ENCODE assay signal across 1 cellular context in the genomic region with DNA sequence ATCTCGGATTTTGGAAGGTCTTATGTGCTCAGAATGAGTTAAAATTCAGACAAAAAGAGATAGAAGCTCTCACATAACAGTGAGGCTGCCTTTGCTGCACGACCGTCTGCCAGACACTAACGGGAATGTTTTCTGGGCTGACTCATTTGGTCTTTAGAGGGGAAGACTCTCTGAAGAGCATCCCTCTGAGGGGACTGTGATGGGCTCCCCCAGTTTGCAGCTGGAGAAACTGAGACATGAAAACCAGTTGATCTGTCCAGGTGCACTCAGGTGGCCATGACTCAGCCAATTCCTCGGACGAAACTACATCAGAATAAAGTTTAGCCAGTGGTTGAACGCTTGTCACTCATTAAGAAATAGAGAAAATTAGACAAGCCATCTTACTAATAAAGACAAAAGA.
TF ChIP-seq lines count a peak whose summit lies in the region.

No MANE protein-coding gene starts in this region.

TF ChIP-seq in GM23338, 12 proteins besides CTCF, POLR2A, EP300 and RAD21 (continued from another document):
- TF ChIP-seq ETS1 (IDR thresholded peaks at IDR 0.05) (no peak), ZNF114 (CRISPR knock-in tag; IDR thresholded peaks at IDR 0.05) (no peak), NANOG (IDR thresholded peaks at IDR 0.05; ENCODE audit: borderline replicate concordance) (no peak), EZH2phosphoT487 (IDR thresholded peaks at IDR 0.05; ENCODE audit: unreplicated experiment) (no peak), ZNF462 (CRISPR knock-in tag; IDR thresholded peaks at IDR 0.05) (no peak)
- TF ChIP-seq, protein P1, sequence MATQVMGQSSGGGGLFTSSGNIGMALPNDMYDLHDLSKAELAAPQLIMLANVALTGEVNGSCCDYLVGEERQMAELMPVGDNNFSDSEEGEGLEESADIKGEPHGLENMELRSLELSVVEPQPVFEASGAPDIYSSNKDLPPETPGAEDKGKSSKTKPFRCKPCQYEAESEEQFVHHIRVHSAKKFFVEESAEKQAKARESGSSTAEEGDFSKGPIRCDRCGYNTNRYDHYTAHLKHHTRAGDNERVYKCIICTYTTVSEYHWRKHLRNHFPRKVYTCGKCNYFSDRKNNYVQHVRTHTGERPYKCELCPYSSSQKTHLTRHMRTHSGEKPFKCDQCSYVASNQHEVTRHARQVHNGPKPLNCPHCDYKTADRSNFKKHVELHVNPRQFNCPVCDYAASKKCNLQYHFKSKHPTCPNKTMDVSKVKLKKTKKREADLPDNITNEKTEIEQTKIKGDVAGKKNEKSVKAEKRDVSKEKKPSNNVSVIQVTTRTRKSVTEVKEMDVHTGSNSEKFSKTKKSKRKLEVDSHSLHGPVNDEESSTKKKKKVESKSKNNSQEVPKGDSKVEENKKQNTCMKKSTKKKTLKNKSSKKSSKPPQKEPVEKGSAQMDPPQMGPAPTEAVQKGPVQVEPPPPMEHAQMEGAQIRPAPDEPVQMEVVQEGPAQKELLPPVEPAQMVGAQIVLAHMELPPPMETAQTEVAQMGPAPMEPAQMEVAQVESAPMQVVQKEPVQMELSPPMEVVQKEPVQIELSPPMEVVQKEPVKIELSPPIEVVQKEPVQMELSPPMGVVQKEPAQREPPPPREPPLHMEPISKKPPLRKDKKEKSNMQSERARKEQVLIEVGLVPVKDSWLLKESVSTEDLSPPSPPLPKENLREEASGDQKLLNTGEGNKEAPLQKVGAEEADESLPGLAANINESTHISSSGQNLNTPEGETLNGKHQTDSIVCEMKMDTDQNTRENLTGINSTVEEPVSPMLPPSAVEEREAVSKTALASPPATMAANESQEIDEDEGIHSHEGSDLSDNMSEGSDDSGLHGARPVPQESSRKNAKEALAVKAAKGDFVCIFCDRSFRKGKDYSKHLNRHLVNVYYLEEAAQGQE (IDR thresholded peaks at IDR 0.05; ENCODE audit: unreplicated experiment) = no peak
